Comparison of ENCODE assay signal across 19 cellular contexts in the genomic region with DNA sequence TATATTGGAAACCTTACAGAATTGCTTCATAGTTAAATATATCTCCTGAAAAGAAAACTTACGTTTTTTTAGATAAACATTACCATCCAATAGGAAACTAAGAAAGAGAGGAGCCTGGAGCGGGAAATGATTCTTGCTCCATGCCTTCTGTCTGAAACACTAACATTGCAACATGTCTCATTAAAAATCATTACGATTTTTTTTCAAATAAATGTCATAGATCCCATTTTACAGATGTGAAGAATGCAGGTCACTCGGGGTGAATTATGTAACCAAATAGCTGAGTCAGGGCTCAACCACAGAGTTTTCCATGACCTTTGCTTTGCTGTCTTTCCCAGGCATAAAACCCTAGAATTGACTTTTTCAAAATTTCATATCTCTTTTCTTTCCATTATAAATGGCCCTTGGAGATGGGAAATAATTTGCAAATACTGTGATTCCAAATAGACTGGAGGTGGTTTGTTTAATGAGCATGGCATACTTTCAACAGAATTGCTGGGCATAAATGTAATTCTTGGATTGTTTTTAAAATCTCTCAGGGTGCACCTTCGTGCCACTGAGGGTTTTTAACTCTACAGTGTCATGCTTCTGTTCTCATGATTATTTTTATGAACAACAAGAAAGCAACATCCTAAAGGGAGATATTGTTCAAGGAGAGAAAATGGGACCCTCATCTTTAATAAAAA.
DNase-seq lines count a peak whose midpoint lies in the region; ATAC-seq, FAIRE-seq and TF ChIP-seq lines count a peak whose summit lies in the region.
"Had no signal": no experiment of that assay in that cellular context is flagged by ENCODE, and none has a peak within 500 bp of the region (broad histone marks: within the 10 kb centered on the region; RNA-seq: fewer than 3 reads in every experiment).

No MANE protein-coding gene starts in this region.

- H3K36me3 ChIP-seq in liver (ENCODE audit: control insufficient read depth in 4 of 4, insufficient read depth in 3 of 4, low read depth in 1 of 4, low read length in 3 of 4), result no peaks in the 10 kb centered on the region
- no peaks in the 10 kb centered on the region for H3K36me3 ChIP-seq in HepG2 (replicated peaks in 1 of 2; ENCODE audit: control insufficient read depth in 1 of 2, insufficient read depth in 2 of 2, low read length in 2 of 2)
- peaks cover 11% of the 10 kb centered on the region for H3K36me3 ChIP-seq in osteoblast (ENCODE audit: insufficient read depth, low read length)

- 31% methylated on average over 5 of the region's 5 CpGs for WGBS in liver
- WGBS in HepG2 (ENCODE audit: low lambda C conversion rate), result 3% methylated on average over 5 of the region's 5 CpGs

- POLR2A ChIA-PET in HepG2 (lab: Yijun Ruan, JAX), result no interaction called here

- no peaks in the 10 kb centered on the region for H4K20me1 ChIP-seq in HepG2 (ENCODE audit: insufficient read depth, low read length)
- H4K20me1 ChIP-seq in osteoblast (ENCODE audit: insufficient read depth, low read length), result no peaks in the 10 kb centered on the region

- in situ Hi-C loops in HepG2 (cut with HindIII; ENCODE audit: extremely low pct_ligation_motif_present, low pct_unique_long_range_greater_than_20kb), result no loop called here

- no peak for FAIRE-seq in HepG2 (lab: Jason Lieb, UNC)
- FAIRE-seq: A204.1, GM12891, H1, HTR-8/SVneo had no signal

- BruUV-seq in HepG2 (replicated peaks; lab: Mats Ljungman, UMichigan), result no TSS peak

- TF ChIP-seq CTCF in liver (IDR thresholded peaks at IDR 0.05; ENCODE audit: low read depth, low read length, missing input control), result no peak
- no peak for TF ChIP-seq CTCF in HepG2 (CRISPR knock-in tag; IDR thresholded peaks at IDR 0.05)
- no peak for TF ChIP-seq CTCF in fibroblast of mammary gland (conservative IDR thresholded peaks at IDR 0.05; ENCODE audit: control insufficient read depth, insufficient read depth, low read depth, low read length)
- no peak for TF ChIP-seq CTCF in osteoblast (IDR thresholded peaks at IDR 0.05; ENCODE audit: extremely low read depth, low read depth, low read length)

- H3K27me3 ChIP-seq in liver (ENCODE audit: control insufficient read depth in 4 of 4, insufficient read depth in 4 of 4, low read length in 3 of 4) (no peaks in the 10 kb centered on the region), HepG2 (ENCODE audit: control insufficient read depth in 1 of 2, insufficient read depth in 2 of 2, low read length in 2 of 2) (no peaks in the 10 kb centered on the region), osteoblast (ENCODE audit: insufficient read depth, low read length) (no peaks in the 10 kb centered on the region)

- H3K4me3 ChIP-seq in liver (ENCODE audit: low read depth in 1 of 3, low read length in 3 of 3), result no peak overlapping the region
- no peak overlapping the region for H3K4me3 ChIP-seq in HepG2 (replicated peaks in 1 of 3; ENCODE audit: insufficient read depth in 1 of 3, low read depth in 2 of 3, low read length in 3 of 3)
- no peak overlapping the region for H3K4me3 ChIP-seq in fibroblast of mammary gland (ENCODE audit: control insufficient read depth, low read depth, low read length)
- no peak overlapping the region for H3K4me3 ChIP-seq in osteoblast (ENCODE audit: insufficient read depth, low read length)

- TF ChIP-seq POLR2A in HepG2 (IDR thresholded peaks at IDR 0.05; ENCODE audit: insufficient read depth in 1 of 2, low read depth in 2 of 2, low read length in 2 of 2), result no peak

- no peak overlapping the region for H2AFZ ChIP-seq in HepG2 (ENCODE audit: low read length)
- no peak overlapping the region for H2AFZ ChIP-seq in osteoblast (ENCODE audit: low read length)

- H3K9me3 ChIP-seq in liver (ENCODE audit: control insufficient read depth in 4 of 4, low read length in 3 of 4), result no peaks in the 10 kb centered on the region
- no peaks in the 10 kb centered on the region for H3K9me3 ChIP-seq in HepG2 (ENCODE audit: low read length)
- H3K9me3 ChIP-seq in osteoblast (ENCODE audit: low read depth, low read length), result no peaks in the 10 kb centered on the region

- H3K4me2 ChIP-seq in HepG2 (ENCODE audit: low read depth, low read length) (no peak overlapping the region), osteoblast (ENCODE audit: insufficient read depth, low read length) (no peak overlapping the region)

- no peak overlapping the region for H3K9ac ChIP-seq in liver (ENCODE audit: low read depth in 1 of 2, low read length in 2 of 2)
- no peak overlapping the region for H3K9ac ChIP-seq in HepG2 (ENCODE audit: insufficient read depth, low read depth, low read length)

- CTCF ChIA-PET in HepG2 (lab: Yijun Ruan, JAX; ENCODE audit: low intra/inter-chr PET ratio, low total read pairs), result no interaction called here

- ATAC-seq in HepG2, result no peak
- ATAC-seq in GM21723 (IDR thresholded peaks at IDR 0.05; ENCODE audit: unreplicated experiment), result no peak

- H3K4me1 ChIP-seq in liver (ENCODE audit: control insufficient read depth in 4 of 4, insufficient read depth in 4 of 4, low read length in 3 of 4) (peaks cover 0 to 16% (median 7%) of the 10 kb centered on the region in 4 donors), HepG2 (ENCODE audit: insufficient read depth, low read length) (no peaks in the 10 kb centered on the region), osteoblast (ENCODE audit: insufficient read depth, low read length) (peaks cover 22% of the 10 kb centered on the region)

- intact Hi-C loops in HepG2 (cut with micrococcal nuclease; ENCODE audit: unreplicated experiment), result no loop called here

- no peak overlapping the region for H3K27ac ChIP-seq in liver (ENCODE audit: low read depth in 1 of 2, low read length in 2 of 2)
- no peak overlapping the region for H3K27ac ChIP-seq in HepG2 (ENCODE audit: extremely low read length, insufficient read depth, low read length)
- H3K27ac ChIP-seq in osteoblast (ENCODE audit: low read depth, low read length), result peak overlapping the region; percentile 54

- TF ChIP-seq EP300 in HepG2 (IDR thresholded peaks at IDR 0.05; ENCODE audit: low read depth in 2 of 2, low read length in 2 of 2) (no peak), HepG2 (CRISPR knock-in tag; IDR thresholded peaks at IDR 0.05; ENCODE audit: borderline replicate concordance) (no peak)

- no peak for DNase-seq in HepG2 (ENCODE audit: low spot score)
- DNase-seq in fibroblast of mammary gland (ENCODE audit: low read depth), result peak; percentile 51
- DNase-seq in osteoblast (ENCODE audit: insufficient read length, low spot score, missing footprints), result no peak
- DNase-seq in ecto neural progenitor cell (ENCODE audit: low spot score), result no peak
- DNase-seq in SK-N-DZ (ENCODE audit: low spot score), result no peak
- DNase-seq in NCI-H2171 treated with DMSO at 0.1 percent for 48 hours (lab: John Stamatoyannopoulos, UW), result no peak
- DNase-seq: Calu3; CD4-positive, CD25-positive, alpha-beta regulatory T cell; NCI-H1048; NCI-H1694; NCI-H2107; NCI-H345; NCI-H526 treated with DMSO at 0.1 percent for 48 hours had no signal

- H3K79me2 ChIP-seq in HepG2 (ENCODE audit: insufficient read depth, low read length) (no peaks in the 10 kb centered on the region), osteoblast (ENCODE audit: insufficient read depth, low read length) (peaks cover 2% of the 10 kb centered on the region)

- TF ChIP-seq RAD21 in liver (IDR thresholded peaks at IDR 0.05), result peak in 1 of 2 donors; percentile 9
- TF ChIP-seq RAD21 in HepG2 (CRISPR knock-in tag; IDR thresholded peaks at IDR 0.05), result no peak

TF ChIP-seq in liver, 16 proteins besides CTCF, POLR2A, EP300 and RAD21 (continues in another document):
- TF ChIP-seq EGR1 (IDR thresholded peaks at IDR 0.05; ENCODE audit: low read depth in 2 of 2), result peak in 1 of 2 donors; percentile 13
- peak; percentile 53 to 85 for TF ChIP-seq RXRA (IDR thresholded peaks at IDR 0.05)
- TF ChIP-seq HNF4A (conservative IDR thresholded peaks at IDR 0.05), result peak; percentile 5 to 59

TF ChIP-seq in HepG2, 621 proteins besides CTCF, POLR2A, EP300 and RAD21:
- TF ChIP-seq, protein P1, sequence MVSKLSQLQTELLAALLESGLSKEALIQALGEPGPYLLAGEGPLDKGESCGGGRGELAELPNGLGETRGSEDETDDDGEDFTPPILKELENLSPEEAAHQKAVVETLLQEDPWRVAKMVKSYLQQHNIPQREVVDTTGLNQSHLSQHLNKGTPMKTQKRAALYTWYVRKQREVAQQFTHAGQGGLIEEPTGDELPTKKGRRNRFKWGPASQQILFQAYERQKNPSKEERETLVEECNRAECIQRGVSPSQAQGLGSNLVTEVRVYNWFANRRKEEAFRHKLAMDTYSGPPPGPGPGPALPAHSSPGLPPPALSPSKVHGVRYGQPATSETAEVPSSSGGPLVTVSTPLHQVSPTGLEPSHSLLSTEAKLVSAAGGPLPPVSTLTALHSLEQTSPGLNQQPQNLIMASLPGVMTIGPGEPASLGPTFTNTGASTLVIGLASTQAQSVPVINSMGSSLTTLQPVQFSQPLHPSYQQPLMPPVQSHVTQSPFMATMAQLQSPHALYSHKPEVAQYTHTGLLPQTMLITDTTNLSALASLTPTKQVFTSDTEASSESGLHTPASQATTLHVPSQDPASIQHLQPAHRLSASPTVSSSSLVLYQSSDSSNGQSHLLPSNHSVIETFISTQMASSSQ (IDR thresholded peaks at IDR 0.05; ENCODE audit: low read depth), result no peak
- TF ChIP-seq, protein P1 (CRISPR knock-in tag; IDR thresholded peaks at IDR 0.05; ENCODE audit: borderline replicate concordance), result no peak
- no peak for TF ChIP-seq ZNF331 (CRISPR knock-in tag; IDR thresholded peaks at IDR 0.05)
